ENCODE assay signal across 13 cellular contexts in genomic region chr15:27889258-27889657, GRCh38.
DNase-seq lines count a peak whose midpoint lies in the region; ATAC-seq lines count a peak whose summit lies in the region.
"Had no signal": no experiment of that assay in that cellular context is flagged by ENCODE, and none has a peak within 500 bp of the region (broad histone marks: within the 10 kb centered on the region; RNA-seq: fewer than 3 reads in every experiment).

No MANE protein-coding gene starts in this region.

- H3K27ac Mint-ChIP-seq in activated CD4-positive, alpha-beta T cell treated with anti-CD3 and anti-CD28 coated beads, Interleukin-2, amount 10 ng/mL, durations not matched to agents 24 days and 14 days: no peak overlapping the region
- H3K27ac Mint-ChIP-seq in immature natural killer cell: no peak overlapping the region
- H3K27ac Mint-ChIP-seq: CD14-positive monocyte; CD4-positive, alpha-beta memory T cell had no signal

- peaks cover 8% of the 10 kb centered on the region for H3K9me3 Mint-ChIP-seq in activated CD4-positive, alpha-beta T cell treated with anti-CD3 and anti-CD28 coated beads, Interleukin-2, amount 10 ng/mL, durations not matched to agents 24 days and 14 days
- H3K9me3 Mint-ChIP-seq in immature natural killer cell: peaks cover 23 to 74% (median 30%) of the 10 kb centered on the region in 6 donors

- peak; percentile 28 for DNase-seq in activated CD4-positive, alpha-beta T cell treated with anti-CD3 and anti-CD28 coated beads, Interleukin-2, amount 10 ng/mL, durations not matched to agents 24 days and 14 days
- no peak for DNase-seq in activated CD4-positive, alpha-beta T cell treated with anti-CD3 and anti-CD28 coated beads, Interleukin-2, amount 50 U/mL, for 48 hours
- DNase-seq in SW480 (ENCODE audit: low spot score): peak; percentile 28
- DNase-seq in NCI-H1048 (lab: John Stamatoyannopoulos, UW): no peak
- no peak for DNase-seq in immature natural killer cell
- DNase-seq: 8988T; CD4-positive, alpha-beta memory T cell; DMS79; GDM1; GM23248 had no signal

- no peaks in the 10 kb centered on the region for H3K36me3 Mint-ChIP-seq in activated CD4-positive, alpha-beta T cell treated with anti-CD3 and anti-CD28 coated beads, Interleukin-2, amount 10 ng/mL, durations not matched to agents 24 days and 14 days (ENCODE audit: low read depth)
- H3K36me3 Mint-ChIP-seq in immature natural killer cell: peaks cover 0 to 10% (median 6%) of the 10 kb centered on the region in 3 donors
- H3K36me3 Mint-ChIP-seq: CD14-positive monocyte had no signal

- no peaks in the 10 kb centered on the region for H3K27me3 Mint-ChIP-seq in activated CD4-positive, alpha-beta T cell treated with anti-CD3 and anti-CD28 coated beads, Interleukin-2, amount 10 ng/mL, durations not matched to agents 24 days and 14 days
- peaks cover 0 to 2% (median 0%) of the 10 kb centered on the region in 3 donors for H3K27me3 Mint-ChIP-seq in immature natural killer cell (ENCODE audit: low read depth in 3 of 3)

- H3K4me1 Mint-ChIP-seq in activated CD4-positive, alpha-beta T cell treated with anti-CD3 and anti-CD28 coated beads, Interleukin-2, amount 10 ng/mL, durations not matched to agents 24 days and 14 days: no peaks in the 10 kb centered on the region
- H3K4me1 Mint-ChIP-seq in immature natural killer cell: no peaks in the 10 kb centered on the region
- H3K4me1 Mint-ChIP-seq: CD14-positive monocyte; CD4-positive, alpha-beta memory T cell had no signal

- ATAC-seq in esophagus mucosa: peak; percentile 65
- no peak for ATAC-seq in HG03108 (IDR thresholded peaks at IDR 0.05; ENCODE audit: unreplicated experiment)

- H3K4me3 Mint-ChIP-seq in activated CD4-positive, alpha-beta T cell treated with anti-CD3 and anti-CD28 coated beads, Interleukin-2, amount 10 ng/mL, durations not matched to agents 24 days and 14 days: no peak overlapping the region
- no peak overlapping the region for H3K4me3 Mint-ChIP-seq in immature natural killer cell
- H3K4me3 Mint-ChIP-seq: CD14-positive monocyte; CD4-positive, alpha-beta memory T cell had no signal

- intact Hi-C loops in activated CD4-positive, alpha-beta T cell treated with anti-CD3 and anti-CD28 coated beads, Interleukin-2, amount 10 ng/mL, durations not matched to agents 24 days and 14 days (cut with micrococcal nuclease): no loop called here

Comparison
In these comparisons a context has a peak if more than half of its experiments do, and no peak if none do; other contexts are left out.
1. DNase-seq: peak in activated CD4-positive, alpha-beta T cell treated with anti-CD3 and anti-CD28 coated beads, Interleukin-2, amount 10 ng/mL, durations not matched to agents 24 days and 14 days (single experiment) and SW480 (single experiment); none in activated CD4-positive, alpha-beta T cell treated with anti-CD3 and anti-CD28 coated beads, Interleukin-2, amount 50 U/mL, for 48 hours (0 of 2), NCI-H1048 (single experiment) and immature natural killer cell (0 of 3).